ENCODE assay signal across 11 cellular contexts in genomic region chr3:14397531-14397930, GRCh38. TPM values are rescaled to one million over a fixed set of nuclear protein-coding genes. Genes with fewer than 3 reads are reported as not detected.
DNase-seq lines count a peak whose midpoint lies in the region; ATAC-seq and TF ChIP-seq lines count a peak whose summit lies in the region.
"Had no signal": no experiment of that assay in that cellular context is flagged by ENCODE, and none has a peak within 500 bp of the region (broad histone marks: within the 10 kb centered on the region; RNA-seq: fewer than 3 reads in every experiment).

No MANE protein-coding gene starts in this region.

- H3K4me1 ChIP-seq in CD8-positive, alpha-beta T cell (ENCODE audit: insufficient read depth, low read length): peaks cover 12% of the 10 kb centered on the region
- H3K4me1 ChIP-seq in stomach: peaks cover 10 to 34% (median 16%) of the 10 kb centered on the region in 4 donors

- H3K4me3 ChIP-seq in CD8-positive, alpha-beta T cell (ENCODE audit: low read depth, low read length): no peak overlapping the region
- no peak overlapping the region for H3K4me3 ChIP-seq in H7 (ENCODE audit: insufficient read depth, low read depth, low read length)
- H3K4me3 ChIP-seq in stomach: no peak overlapping the region

- WGBS in stomach, 5 donors: 79 to 100% (median 88%) methylated on average over 1 to 3 of the region's 3 CpGs

- H3K27ac ChIP-seq in CD8-positive, alpha-beta T cell (ENCODE audit: low read depth, low read length): no peak overlapping the region
- H3K27ac ChIP-seq in stomach: peak overlapping the region in 1 of 5 donors; percentile 57

- peak; percentile 91 to 92 for DNase-seq in AML-193 (lab: John Stamatoyannopoulos, UW)
- DNase-seq in CD8-positive, alpha-beta T cell: no peak
- DNase-seq in NOMO-1 treated with dmso at 0.1 percent for 144 hours (lab: John Stamatoyannopoulos, UW; ENCODE audit: unreplicated experiment): peak; percentile 22
- peak in 29 of 42 donors; percentile 17 to 61 (median 39) for DNase-seq in head of caudate nucleus
- DNase-seq in germinal center (ENCODE audit: low spot score): no peak
- no peak for DNase-seq in SHP77 (lab: John Stamatoyannopoulos, UW)
- DNase-seq in H7: no peak
- DNase-seq in stomach: no peak
- DNase-seq: effector CD8-positive, alpha-beta T cell; NCI-H446; stimulated activated CD4-positive, alpha-beta T cell treated with anti-CD3 and anti-CD28 coated beads, Interleukin-4, amount 100 ng/mL, for 24 hours had no signal

- H3K27ac Mint-ChIP-seq in CD8-positive, alpha-beta T cell: peak overlapping the region; percentile 38

- no peaks in the 10 kb centered on the region for H3K9me3 ChIP-seq in CD8-positive, alpha-beta T cell (ENCODE audit: low read length)
- H3K9me3 ChIP-seq in stomach: no peaks in the 10 kb centered on the region

- intact Hi-C loops in CD8-positive, alpha-beta T cell (cut with DNase I, micrococcal nuclease): no loop called here
- intact Hi-C loops in head of caudate nucleus (cut with DNase I) (no loop called here), stomach (cut with DNase I; ENCODE audit: low total_unique reads) (no loop called here)

- TF ChIP-seq CTCF in CD8-positive, alpha-beta T cell (IDR thresholded peaks at IDR 0.05): no peak
- no peak for TF ChIP-seq CTCF in stomach (IDR thresholded peaks at IDR 0.05)

- no peaks in the 10 kb centered on the region for H3K27me3 ChIP-seq in CD8-positive, alpha-beta T cell (ENCODE audit: insufficient read depth, low read length)
- H3K27me3 ChIP-seq in H7 (ENCODE audit: control insufficient read depth, insufficient read depth, low read length) (no peaks in the 10 kb centered on the region; the same call in 1 of the 2 replicates), stomach (no peaks in the 10 kb centered on the region)

- no peaks in the 10 kb centered on the region for H3K36me3 ChIP-seq in CD8-positive, alpha-beta T cell (ENCODE audit: insufficient read depth, low read length)
- H3K36me3 ChIP-seq in H7 (replicated peaks; ENCODE audit: control insufficient read depth, insufficient read depth, low read length): no peaks in the 10 kb centered on the region
- no peaks in the 10 kb centered on the region for H3K36me3 ChIP-seq in stomach

- H3K9me3 Mint-ChIP-seq in CD8-positive, alpha-beta T cell: no peaks in the 10 kb centered on the region

- peaks cover 1% of the 10 kb centered on the region for H3K36me3 Mint-ChIP-seq in CD8-positive, alpha-beta T cell

- H3K4me3 Mint-ChIP-seq in CD8-positive, alpha-beta T cell: no peak overlapping the region

- ATAC-seq in CD8-positive, alpha-beta T cell: no peak

- TF ChIP-seq EP300 in stomach (IDR thresholded peaks at IDR 0.05): no peak

- POLR2A ChIA-PET in CD8-positive, alpha-beta T cell (lab: Charles Lee): no interaction called here

- no peaks in the 10 kb centered on the region for H3K27me3 Mint-ChIP-seq in CD8-positive, alpha-beta T cell (ENCODE audit: low read depth)

- peaks cover 16% of the 10 kb centered on the region for H3K4me1 Mint-ChIP-seq in CD8-positive, alpha-beta T cell (ENCODE audit: low read depth)

- TF ChIP-seq POLR2A in stomach (IDR thresholded peaks at IDR 0.05): no peak

- CTCF ChIA-PET in CD8-positive, alpha-beta T cell (lab: Charles Lee): interaction anchor here (1.6 kb wide), 1 partner anchor 34 kb away, joined by 5 read pairs; no protein-coding TSS in a partner anchor

RNA-seq across cellular contexts. Expression of gene SLC6A6, which starts 4.9 kb away (rescaled TPM):
- total RNA-seq in CD8-positive, alpha-beta T cell: 10 to 100 TPM; 25.8 to 30.9 TPM
- total RNA-seq in H7 (2014; rRNA removed; shearing (Covaris generic)): 88.8 and 113 TPM in 2 replicates
- total RNA-seq in stomach: 10 to 100 TPM; 15.6 to 36.7 (median 28.0) TPM
- 1 to 10 TPM; 3.0 to 6.8 (median 4.9) TPM for polyA plus RNA-seq in stomach

Comparison
In these comparisons a context has a peak if more than half of its experiments do, and no peak if none do; other contexts are left out.
1. DNase-seq: peak in AML-193 (2 of 2), NOMO-1 treated with dmso at 0.1 percent for 144 hours (single experiment) and head of caudate nucleus (29 of 42); none in CD8-positive, alpha-beta T cell (0 of 7), germinal center (single experiment), SHP77 (0 of 2), H7 (single experiment) and stomach (single experiment).